ENCODE assay signal across 8 cellular contexts in genomic region chr11:130002846-130003716, GRCh38. TPM values are rescaled to one million over a fixed set of nuclear protein-coding genes. Genes with fewer than 3 reads are reported as not detected.
A peak's percentile ranks its signal among the peaks of the same experiment; 100 is the strongest.
DNase-seq lines count a peak whose midpoint lies in the region; ATAC-seq and TF ChIP-seq lines count a peak whose summit lies in the region.

No MANE protein-coding gene starts in this region.

- H3K36me3 Mint-ChIP-seq in T-helper 17 cell (ENCODE audit: low read depth) = peaks cover 3% of the 10 kb centered on the region
- H3K36me3 Mint-ChIP-seq in progenitor cell of endocrine pancreas (ENCODE audit: insufficient read depth) = no peaks in the 10 kb centered on the region

- H3K4me1 Mint-ChIP-seq in T-helper 17 cell (peaks cover 23% of the 10 kb centered on the region), progenitor cell of endocrine pancreas (ENCODE audit: low read depth) (peaks cover 29% of the 10 kb centered on the region)

- no peaks in the 10 kb centered on the region for H3K9me3 Mint-ChIP-seq in progenitor cell of endocrine pancreas (ENCODE audit: low read depth)

- no peak for TF ChIP-seq CTCF in progenitor cell of endocrine pancreas (IDR thresholded peaks at IDR 0.05; ENCODE audit: unreplicated experiment)

- H3K27me3 Mint-ChIP-seq in T-helper 17 cell (no peaks in the 10 kb centered on the region), progenitor cell of endocrine pancreas (no peaks in the 10 kb centered on the region)

- intact Hi-C loops in left ventricle myocardium superior (cut with micrococcal nuclease) = no loop called here

- ATAC-seq in GM18499 (IDR thresholded peaks at IDR 0.05; ENCODE audit: insufficient read depth, unreplicated experiment) = peak; percentile 61
- peak; percentile 78 for ATAC-seq in HG02938 (IDR thresholded peaks at IDR 0.05; ENCODE audit: unreplicated experiment)
- peak; percentile 80 for ATAC-seq in T-helper 17 cell
- ATAC-seq in left ventricle myocardium superior = peak; percentile 90

- H3K27ac Mint-ChIP-seq in T-helper 17 cell = peak overlapping the region; percentile 99
- peak overlapping the region; percentile 100 for H3K27ac Mint-ChIP-seq in progenitor cell of endocrine pancreas

- peak overlapping the region; percentile 94 for H3K4me3 Mint-ChIP-seq in T-helper 17 cell
- H3K4me3 Mint-ChIP-seq in progenitor cell of endocrine pancreas (ENCODE audit: low read depth) = peak overlapping the region; percentile 91

- DNase-seq in NCI-H1694 treated with DMSO at 0.1 percent for 48 hours (lab: John Stamatoyannopoulos, UW) = peak; percentile 75
- peak; percentile 80 to 84 (median 83) for DNase-seq in T-helper 17 cell
- peak; percentile 95 for DNase-seq in left ventricle myocardium superior
- DNase-seq in progenitor cell of endocrine pancreas (ENCODE audit: low spot score, unreplicated experiment) = peak; percentile 82
- peak; percentile 96 for DNase-seq in ureter (ENCODE audit: low spot score)

- H3K9me3 ChIP-seq in T-helper 17 cell (ENCODE audit: control insufficient read depth, low read length, poor library complexity, severe bottlenecking) = no peaks in the 10 kb centered on the region

- peak overlapping the region; percentile 100 for H3K27ac ChIP-seq in angular gyrus (ENCODE audit: low read depth, low read length)

RNA-seq across cellular contexts. Expression of gene PRDM10, which starts 0.4 kb away (rescaled TPM):
- total RNA-seq in T-helper 17 cell (10 to 100 TPM; 11.6 to 12.2 TPM), left ventricle myocardium superior (6.6 TPM), progenitor cell of endocrine pancreas (19.3 and 23.4 TPM in 2 replicates), ureter (10.3 TPM)

Comparison
In these comparisons a context has a peak if more than half of its experiments do, and no peak if none do; other contexts are left out.
1. Peak in every context shown above with its lines: DNase-seq, ATAC-seq and H3K27ac ChIP-seq.